ENCODE assay signal across 8 cellular contexts in the genomic region with DNA sequence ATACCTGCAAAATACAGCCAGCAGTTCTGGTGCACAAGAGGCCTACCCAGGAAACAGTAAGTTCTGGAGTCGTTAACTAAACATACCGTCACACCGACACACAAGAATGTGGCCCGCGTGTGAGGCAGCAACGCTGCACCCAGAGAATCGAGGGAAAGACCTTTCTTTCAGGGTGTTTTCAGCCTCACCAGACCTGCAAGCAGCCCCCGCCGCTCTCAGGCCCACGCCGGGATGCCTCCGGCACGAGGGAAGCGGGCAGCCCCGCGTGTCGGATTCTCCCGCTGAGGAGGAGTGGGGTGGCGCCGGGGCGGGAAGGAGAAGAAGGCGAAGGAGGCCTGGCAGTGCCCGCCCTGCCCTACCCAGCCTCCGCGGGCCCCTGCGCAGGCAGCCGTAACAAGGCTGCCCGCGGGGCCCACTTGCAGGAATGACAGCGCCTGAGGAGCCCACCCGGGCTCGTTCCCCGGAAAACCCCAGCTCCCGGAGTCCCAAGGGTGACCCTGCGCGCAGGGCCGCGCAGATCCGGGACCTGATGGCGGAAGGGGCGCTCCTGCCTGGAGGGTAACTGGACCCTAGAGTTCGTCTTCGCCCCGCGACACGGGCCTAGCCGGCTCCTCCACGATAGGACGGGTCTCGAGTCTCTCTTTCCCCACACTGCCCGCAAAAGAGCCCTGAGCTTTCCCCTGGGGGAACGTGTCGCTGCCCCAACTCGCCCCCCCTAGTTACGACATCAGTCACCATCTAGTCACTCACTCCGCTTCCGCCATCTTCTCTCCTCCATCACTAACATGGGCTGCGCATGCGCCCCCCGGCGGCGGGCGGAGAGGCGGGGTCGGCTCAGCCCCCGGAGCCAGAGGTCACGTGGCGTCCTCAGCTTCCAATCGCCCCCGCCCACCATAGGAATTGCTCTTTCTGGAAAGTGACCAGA. TPM values are rescaled to one million over a fixed set of nuclear protein-coding genes. Genes with fewer than 3 reads are reported as not detected.
DNase-seq lines count a peak whose midpoint lies in the region; ATAC-seq and TF ChIP-seq lines count a peak whose summit lies in the region.

A gene with protein sequence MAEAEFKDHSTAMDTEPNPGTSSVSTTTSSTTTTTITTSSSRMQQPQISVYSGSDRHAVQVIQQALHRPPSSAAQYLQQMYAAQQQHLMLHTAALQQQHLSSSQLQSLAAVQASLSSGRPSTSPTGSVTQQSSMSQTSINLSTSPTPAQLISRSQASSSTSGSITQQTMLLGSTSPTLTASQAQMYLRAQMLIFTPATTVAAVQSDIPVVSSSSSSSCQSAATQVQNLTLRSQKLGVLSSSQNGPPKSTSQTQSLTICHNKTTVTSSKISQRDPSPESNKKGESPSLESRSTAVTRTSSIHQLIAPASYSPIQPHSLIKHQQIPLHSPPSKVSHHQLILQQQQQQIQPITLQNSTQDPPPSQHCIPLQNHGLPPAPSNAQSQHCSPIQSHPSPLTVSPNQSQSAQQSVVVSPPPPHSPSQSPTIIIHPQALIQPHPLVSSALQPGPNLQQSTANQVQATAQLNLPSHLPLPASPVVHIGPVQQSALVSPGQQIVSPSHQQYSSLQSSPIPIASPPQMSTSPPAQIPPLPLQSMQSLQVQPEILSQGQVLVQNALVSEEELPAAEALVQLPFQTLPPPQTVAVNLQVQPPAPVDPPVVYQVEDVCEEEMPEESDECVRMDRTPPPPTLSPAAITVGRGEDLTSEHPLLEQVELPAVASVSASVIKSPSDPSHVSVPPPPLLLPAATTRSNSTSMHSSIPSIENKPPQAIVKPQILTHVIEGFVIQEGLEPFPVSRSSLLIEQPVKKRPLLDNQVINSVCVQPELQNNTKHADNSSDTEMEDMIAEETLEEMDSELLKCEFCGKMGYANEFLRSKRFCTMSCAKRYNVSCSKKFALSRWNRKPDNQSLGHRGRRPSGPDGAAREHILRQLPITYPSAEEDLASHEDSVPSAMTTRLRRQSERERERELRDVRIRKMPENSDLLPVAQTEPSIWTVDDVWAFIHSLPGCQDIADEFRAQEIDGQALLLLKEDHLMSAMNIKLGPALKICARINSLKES (minus strand): TSS at position 782 of the 925 bp plus-strand sequence. CDS start 18 bp downstream, at position 764.

- DNase-seq in GM04503 (ENCODE audit: low read depth) (peak; percentile 64), HFF-Myc (ENCODE audit: extremely low read depth, low read depth) (peak; percentile 60), MV-4-11 (lab: John Stamatoyannopoulos, UW) (peak; percentile 86), SJSA1 (ENCODE audit: low read depth in 1 of 2, low spot score in 2 of 2) (peak; percentile 91 to 92), foreskin keratinocyte (peak; percentile 54 to 79), neural progenitor cell (ENCODE audit: low spot score) (peak; percentile 96)
- peak; percentile 82 to 90 (median 84) for DNase-seq in activated naive CD4-positive, alpha-beta T cell (lab: John Stamatoyannopoulos, UW)

- peaks cover 17% of the 10 kb centered on the region for H3K36me3 Mint-ChIP-seq in neural progenitor cell

- peak within 1 kb of the TSS; percentile 90 for H3K27ac ChIP-seq in SJSA1
- peak within 1 kb of the TSS; percentile 77 for H3K27ac ChIP-seq in foreskin keratinocyte
- H3K27ac ChIP-seq in neural progenitor cell, result peak within 1 kb of the TSS; percentile 31
- peak within 1 kb of the TSS; percentile 97 for H3K27ac ChIP-seq in stomach smooth muscle (ENCODE audit: low read length)

- H3K9ac ChIP-seq in neural progenitor cell (peak within 1 kb of the TSS; percentile 83), stomach smooth muscle (ENCODE audit: low read length in 2 of 2) (peak within 1 kb of the TSS; percentile 98)

- no peaks in the 10 kb centered on the region for H3F3A ChIP-seq in neural progenitor cell (ENCODE audit: low read depth)

- peaks cover 6% of the 10 kb centered on the region for H4K20me1 ChIP-seq in neural progenitor cell (ENCODE audit: low read depth)

- TF ChIP-seq CTCF in HFF-Myc (IDR thresholded peaks at IDR 0.05; ENCODE audit: low read depth, low read length, missing control alignments), result no peak
- TF ChIP-seq CTCF in foreskin keratinocyte (conservative IDR thresholded peaks at IDR 0.05), result peak; percentile 26
- no peak for TF ChIP-seq CTCF in neural progenitor cell (IDR thresholded peaks at IDR 0.05)

- peaks cover 47% of the 10 kb centered on the region for H3K79me2 ChIP-seq in neural progenitor cell (ENCODE audit: low read depth)

- H3K36me3 ChIP-seq in SJSA1, result peaks cover 39% of the 10 kb centered on the region
- peaks cover 4% of the 10 kb centered on the region for H3K36me3 ChIP-seq in neural progenitor cell
- H3K36me3 ChIP-seq in stomach smooth muscle (ENCODE audit: control insufficient read depth in 2 of 2, insufficient read depth in 2 of 2, low read length in 2 of 2), result peaks cover 11 to 13% of the 10 kb centered on the region in 2 donors

- no peaks in the 10 kb centered on the region for H3K9me3 Mint-ChIP-seq in neural progenitor cell

- H3K4me3 Mint-ChIP-seq in neural progenitor cell, result peak within 1 kb of the TSS; percentile 99

- H3K27ac Mint-ChIP-seq in neural progenitor cell, result peak within 1 kb of the TSS; percentile 95

- H3K4me3 ChIP-seq in HFF-Myc (replicated peaks; ENCODE audit: low read depth, low read length) (peak within 1 kb of the TSS; percentile 98), SJSA1 (peak within 1 kb of the TSS; percentile 86), neural progenitor cell (peak within 1 kb of the TSS; percentile 70), stomach smooth muscle (ENCODE audit: low read length in 2 of 2) (peak within 1 kb of the TSS; percentile 77 to 98)

- no peaks in the 10 kb centered on the region for H3K27me3 ChIP-seq in SJSA1 (replicated peaks)
- no peaks in the 10 kb centered on the region for H3K27me3 ChIP-seq in foreskin keratinocyte
- H3K27me3 ChIP-seq in neural progenitor cell, result no peaks in the 10 kb centered on the region
- no peaks in the 10 kb centered on the region for H3K27me3 ChIP-seq in stomach smooth muscle (ENCODE audit: control insufficient read depth in 1 of 2, insufficient read depth in 2 of 2, low read length in 2 of 2)

- ATAC-seq in foreskin keratinocyte, result peak; percentile 86

- peak within 1 kb of the TSS; percentile 77 for H2AFZ ChIP-seq in neural progenitor cell (replicated peaks)

- H3K4me1 ChIP-seq in SJSA1 (replicated peaks), result no peaks in the 10 kb centered on the region; the same call in 1 of the 2 replicates
- peaks cover 5% of the 10 kb centered on the region for H3K4me1 ChIP-seq in foreskin keratinocyte
- H3K4me1 ChIP-seq in neural progenitor cell, result peaks cover 24% of the 10 kb centered on the region
- H3K4me1 ChIP-seq in stomach smooth muscle (ENCODE audit: control insufficient read depth, insufficient read depth, low read length), result peaks cover 10% of the 10 kb centered on the region

- H3K9me3 ChIP-seq in SJSA1 (replicated peaks) (no peaks in the 10 kb centered on the region), neural progenitor cell (ENCODE audit: low read depth) (no peaks in the 10 kb centered on the region), stomach smooth muscle (ENCODE audit: control insufficient read depth in 2 of 2, low read length in 2 of 2) (no peaks in the 10 kb centered on the region)

- peak within 1 kb of the TSS; percentile 87 for H3K4me2 ChIP-seq in neural progenitor cell

- peaks cover 8% of the 10 kb centered on the region for H3K27me3 Mint-ChIP-seq in neural progenitor cell (ENCODE audit: insufficient read depth, low read depth)

- H3K4me1 Mint-ChIP-seq in neural progenitor cell, result peaks cover 22% of the 10 kb centered on the region

RNA-seq across cellular contexts. Expression of the gene that starts here (rescaled TPM):
- 22.2 and 31.3 TPM in 2 replicates for total RNA-seq in SJSA1 (2014; rRNA removed; shearing (Covaris generic))
- 15.5 and 16.3 TPM in 2 replicates for total RNA-seq in foreskin keratinocyte
- 1.7 and 2.1 TPM in 2 replicates for polyA plus RNA-seq in foreskin keratinocyte
- 27.3 and 28.4 TPM in 2 replicates for total RNA-seq in neural progenitor cell (ENCODE audit: low replicate concordance)

Comparison
In these comparisons a context has a peak if more than half of its experiments do, and no peak if none do; other contexts are left out.
1. Peak in every context shown above with its lines: DNase-seq, ATAC-seq, H3K4me3 ChIP-seq and H3K27ac ChIP-seq.
2. H3K27ac ChIP-seq: peak in every context shown above with its lines; median percentile 97 in stomach smooth muscle; 90 in SJSA1; 77 in foreskin keratinocyte; 31 in neural progenitor cell.